In the genomic region with DNA sequence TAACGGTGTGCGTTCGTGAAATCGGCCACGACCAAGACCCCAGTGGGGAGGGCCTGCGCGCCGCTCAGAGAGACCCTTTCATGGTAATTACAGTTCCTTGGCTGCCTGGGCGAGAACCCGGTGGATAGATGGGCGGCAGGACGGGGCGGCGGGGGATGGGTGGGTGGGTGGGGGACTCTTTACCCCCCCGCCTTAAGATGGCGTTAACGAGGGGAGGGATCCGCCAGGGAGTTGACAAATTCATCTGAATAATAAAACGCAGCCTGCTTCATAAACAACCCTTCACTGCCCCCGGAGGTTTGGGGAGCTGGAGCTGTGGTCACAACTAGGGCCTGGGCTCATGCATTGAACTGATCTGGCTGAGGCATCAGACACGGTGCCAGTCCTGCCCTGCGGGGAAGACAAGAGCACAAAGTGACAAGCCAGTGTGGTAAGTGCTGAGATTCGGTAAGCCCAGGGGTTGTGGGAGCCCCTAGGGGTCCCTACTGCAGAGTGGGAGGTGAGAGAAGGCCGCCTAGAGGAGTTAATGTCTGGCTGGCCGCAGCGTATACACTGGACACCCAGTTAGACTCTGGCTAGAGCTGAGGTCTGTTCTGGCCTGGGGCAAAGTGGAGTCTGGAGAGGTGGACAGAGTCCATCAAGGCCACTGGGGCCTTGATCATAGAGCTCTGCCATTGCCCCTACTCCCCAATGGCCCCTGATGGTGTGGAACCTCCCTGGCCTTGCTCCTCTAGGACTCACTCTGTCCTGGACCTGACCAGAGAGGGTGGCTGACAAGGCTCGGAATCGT, we compare ENCODE assay signal across 8 cellular contexts. TPM values are rescaled to one million over a fixed set of nuclear protein-coding genes. Genes with fewer than 3 reads are reported as not detected.
DNase-seq lines count a peak whose midpoint lies in the region; ATAC-seq and TF ChIP-seq lines count a peak whose summit lies in the region.

No MANE protein-coding gene starts in this region.

- H3K9me3 ChIP-seq in heart left ventricle (no peaks in the 10 kb centered on the region), trophoblast cell (ENCODE audit: insufficient read depth, low read depth, low read length) (no peaks in the 10 kb centered on the region)

- H2AFZ ChIP-seq in trophoblast cell (ENCODE audit: insufficient read depth, low read length, poor library complexity) = peak overlapping the region; percentile 80

- H3K18ac ChIP-seq in trophoblast cell (ENCODE audit: low read length) = peak overlapping the region; percentile 89

- intact Hi-C loops in activated CD4-positive, alpha-beta T cell treated with anti-CD3 and anti-CD28 coated beads, Interleukin-2, amount 10 ng/mL, durations not matched to agents 24 days and 14 days (cut with micrococcal nuclease) = loop anchor here (1.0 kb wide), 1 partner anchor 169 kb away; no protein-coding TSS in a partner anchor
- intact Hi-C loops in heart left ventricle (cut with DNase I) = loop anchor here in 4 of 10 donors (2.0 to 10.0 kb wide), 4 partner anchors 33 to 246 kb away; partner anchors contain the start of gene CEP70 (in 1 of the 4)

- H4K91ac ChIP-seq in trophoblast cell (ENCODE audit: low read depth, low read length) = peak overlapping the region; percentile 74

- peaks cover 42% of the 10 kb centered on the region for H3K27me3 Mint-ChIP-seq in activated CD4-positive, alpha-beta T cell treated with anti-CD3 and anti-CD28 coated beads, Interleukin-2, amount 10 ng/mL, durations not matched to agents 24 days and 14 days

- H3K14ac ChIP-seq in trophoblast cell (ENCODE audit: low read length) = peak overlapping the region; percentile 84

- no peak overlapping the region for H2BK12ac ChIP-seq in trophoblast cell (ENCODE audit: low read length)

- peak overlapping the region; percentile 88 for H4K8ac ChIP-seq in trophoblast cell (ENCODE audit: low read depth, low read length)

- 5 to 13% (median 7%) methylated on average over 9 to 28 of the region's 28 CpGs for WGBS in heart left ventricle, 4 donors
- whole genome bisulfite sequencing in trophoblast cell (ENCODE audit: extremely low coverage, insufficient coverage, insufficient read length) = no CpG with 5 or more reads among the region's 28 CpGs

- peak overlapping the region; percentile 93 for H4K12ac ChIP-seq in trophoblast cell (ENCODE audit: low read depth, low read length)

- peak overlapping the region; percentile 65 for H3K4me3 Mint-ChIP-seq in activated CD4-positive, alpha-beta T cell treated with anti-CD3 and anti-CD28 coated beads, Interleukin-2, amount 10 ng/mL, durations not matched to agents 24 days and 14 days

- H3K27me3 ChIP-seq in heart left ventricle (peaks cover 0 to 3% (median 0%) of the 10 kb centered on the region in 9 donors), trophoblast cell (ENCODE audit: insufficient read depth, low read length) (no peaks in the 10 kb centered on the region)

- H3K9me3 Mint-ChIP-seq in activated CD4-positive, alpha-beta T cell treated with anti-CD3 and anti-CD28 coated beads, Interleukin-2, amount 10 ng/mL, durations not matched to agents 24 days and 14 days = no peaks in the 10 kb centered on the region

- peak in 3 of 4 donors; percentile 5 to 13 (median 10) for ATAC-seq in heart left ventricle
- no peak for ATAC-seq in GM21723 (IDR thresholded peaks at IDR 0.05; ENCODE audit: unreplicated experiment)
- no peak for ATAC-seq in GM18511 (IDR thresholded peaks at IDR 0.05; ENCODE audit: unreplicated experiment)

- peaks cover 2% of the 10 kb centered on the region for H3K36me3 Mint-ChIP-seq in activated CD4-positive, alpha-beta T cell treated with anti-CD3 and anti-CD28 coated beads, Interleukin-2, amount 10 ng/mL, durations not matched to agents 24 days and 14 days (ENCODE audit: low read depth)

- peaks cover 0 to 55% (median 32%) of the 10 kb centered on the region in 12 donors for H3K4me1 ChIP-seq in heart left ventricle
- H3K4me1 ChIP-seq in trophoblast cell (ENCODE audit: control insufficient read depth in 1 of 2, insufficient read depth in 2 of 2, low read length in 2 of 2) = peaks cover 8 to 14% of the 10 kb centered on the region in 2 experiments

- H3K4me2 ChIP-seq in trophoblast cell (ENCODE audit: low read length) = peak overlapping the region; percentile 54

- H3K27ac ChIP-seq in VCaP (peak overlapping the region; percentile 47; the same call in 1 of the 2 replicates), heart left ventricle (peak overlapping the region; percentile 89 to 99 (median 96)), trophoblast cell (ENCODE audit: low read depth, low read length) (peak overlapping the region; percentile 44)

- peak overlapping the region; percentile 25 for H3K9ac ChIP-seq in trophoblast cell (ENCODE audit: low read length)

- H3K4me3 ChIP-seq in heart left ventricle = peak overlapping the region; percentile 72 to 97 (median 83)
- peak overlapping the region; percentile 79 for H3K4me3 ChIP-seq in trophoblast cell (ENCODE audit: low read depth, low read length)

- peaks cover 6% of the 10 kb centered on the region for H3K4me1 Mint-ChIP-seq in activated CD4-positive, alpha-beta T cell treated with anti-CD3 and anti-CD28 coated beads, Interleukin-2, amount 10 ng/mL, durations not matched to agents 24 days and 14 days

- peaks cover 4% of the 10 kb centered on the region for H3K79me2 ChIP-seq in trophoblast cell (ENCODE audit: control insufficient read depth, insufficient read depth, low read length, poor library complexity)

- H3K4ac ChIP-seq in trophoblast cell (ENCODE audit: low read depth, low read length) = peak overlapping the region; percentile 38

- H2AK5ac ChIP-seq in trophoblast cell (ENCODE audit: low read length) = peak overlapping the region; percentile 13

- no peak for DNase-seq in activated CD4-positive, alpha-beta T cell treated with anti-CD3 and anti-CD28 coated beads, Interleukin-2, amount 10 ng/mL, durations not matched to agents 24 days and 14 days
- DNase-seq in activated CD4-positive, alpha-beta T cell treated with anti-CD3 and anti-CD28 coated beads, Interleukin-2, amount 50 U/mL, for 4 hours = no peak
- DNase-seq in heart left ventricle (peak in 1 of 5 donors; percentile 35), trophoblast cell (peak in 1 of 2 donors; percentile 18), NCI-H1105 treated with DMSO at 0.1 percent for 48 hours (lab: John Stamatoyannopoulos, UW) (no peak)

- peaks cover 14% of the 10 kb centered on the region for H3K79me1 ChIP-seq in trophoblast cell (ENCODE audit: low read length)

- no peak overlapping the region for H3K23ac ChIP-seq in trophoblast cell (ENCODE audit: low read length)

- H2BK5ac ChIP-seq in trophoblast cell (ENCODE audit: low read depth, low read length, poor library complexity) = peak overlapping the region; percentile 18

- no peak for TF ChIP-seq POLR2A in heart left ventricle (IDR thresholded peaks at IDR 0.05)

- H3K27ac Mint-ChIP-seq in activated CD4-positive, alpha-beta T cell treated with anti-CD3 and anti-CD28 coated beads, Interleukin-2, amount 10 ng/mL, durations not matched to agents 24 days and 14 days = no peak overlapping the region

- H2BK120ac ChIP-seq in trophoblast cell (ENCODE audit: insufficient read depth, low read length, poor library complexity) = peak overlapping the region; percentile 59

- H3K36me3 ChIP-seq in heart left ventricle = peaks cover 0 to 5% (median 0%) of the 10 kb centered on the region in 9 donors
- peaks cover 0 to 2% of the 10 kb centered on the region in 2 experiments for H3K36me3 ChIP-seq in trophoblast cell (ENCODE audit: control insufficient read depth in 1 of 2, insufficient read depth in 2 of 2, low read length in 2 of 2)

- no peak for TF ChIP-seq CTCF in VCaP (conservative IDR thresholded peaks at IDR 0.05)
- no peak for TF ChIP-seq CTCF in heart left ventricle (IDR thresholded peaks at IDR 0.05)

RNA-seq across cellular contexts. Expression of gene MRAS, which starts 0.8 kb away (rescaled TPM):
- total RNA-seq in activated CD4-positive, alpha-beta T cell treated with anti-CD3 and anti-CD28 coated beads, Interleukin-2, amount 10 ng/mL, durations not matched to agents 24 days and 14 days = 0.07 TPM in 1 of 2 replicates, not detected in the other
- total RNA-seq in heart left ventricle = 100 to 1,000 TPM; 227 to 413 (median 254) TPM
- polyA plus RNA-seq in heart left ventricle = 100 to 1,000 TPM; 112 to 245 TPM
- polyA plus RNA-seq in trophoblast cell (2013) = 22.2 and 22.6 TPM in 2 replicates

RNA-seq across cellular contexts. Expression of gene NME9, which starts 19.5 kb away (rescaled TPM):
- not detected in 2 replicates for total RNA-seq in activated CD4-positive, alpha-beta T cell treated with anti-CD3 and anti-CD28 coated beads, Interleukin-2, amount 10 ng/mL, durations not matched to agents 24 days and 14 days
- total RNA-seq in heart left ventricle = not detected
- not detected for polyA plus RNA-seq in heart left ventricle
- polyA plus RNA-seq in trophoblast cell (2013) = 0.15 and 0.25 TPM in 2 replicates

Comparison
In these comparisons a context has a peak if more than half of its experiments do, and no peak if none do; other contexts are left out.
1. H3K27ac ChIP-seq: peak in every context shown above with its lines; median percentile 96 in heart left ventricle; 47 in VCaP; 44 in trophoblast cell.
2. ATAC-seq: peak in heart left ventricle (3 of 4); none in GM21723 (single experiment) and GM18511 (single experiment).
3. RNA of gene MRAS, which starts 0.8 kb away (total RNA-seq): 227 to 413 TPM in heart left ventricle; 0.07 TPM in activated CD4-positive, alpha-beta T cell treated with anti-CD3 and anti-CD28 coated beads, Interleukin-2, amount 10 ng/mL, durations not matched to agents 24 days and 14 days; every median in the first group is over 100 times any median in the second.